In genomic region chr19:37226248-37226647, GRCh38 we compare ENCODE assay signal across 36 cellular contexts.
"Had no signal": no experiment of that assay in that cellular context is flagged by ENCODE, and none has a peak within 500 bp of the region (broad histone marks: within the 10 kb centered on the region; RNA-seq: fewer than 3 reads in every experiment).

No MANE protein-coding gene starts in this region.

- H3K27me3 Mint-ChIP-seq: activated B cell treated with CpG ODN at 0.5 μM for 24 hours; activated CD4-positive, alpha-beta memory T cell treated with anti-CD3 and anti-CD28 coated beads for 36 hours; activated CD4-positive, alpha-beta T cell treated with anti-CD3 and anti-CD28 coated beads, Interleukin-2, amount 10 ng/mL, durations not matched to agents 24 days and 14 days; activated CD8-positive, alpha-beta T cell treated with anti-CD3 and anti-CD28 coated beads for 36 hours; activated naive CD8-positive, alpha-beta T cell treated with anti-CD3 and anti-CD28 coated beads, Interleukin-2, amount 10 ng/mL, durations not matched to agents 7 days and 5 days; activated T-helper 17 cell treated with anti-CD3 and anti-CD28 coated beads, Interleukin-2, amount 50 U/mL, for 72 hours; brain; central memory CD8-positive, alpha-beta T cell had no signal

- H3K4me1 ChIP-seq: ascending aorta had no signal

- H3K27me3 ChIP-seq: ascending aorta, cardiac muscle cell had no signal

- H3K27ac Mint-ChIP-seq: activated B cell treated with CpG ODN at 0.5 μM for 24 hours; activated CD4-positive, alpha-beta memory T cell treated with anti-CD3 and anti-CD28 coated beads for 36 hours; activated CD4-positive, alpha-beta T cell treated with anti-CD3 and anti-CD28 coated beads, Interleukin-2, amount 10 ng/mL, durations not matched to agents 24 days and 14 days; activated CD8-positive, alpha-beta T cell treated with anti-CD3 and anti-CD28 coated beads for 36 hours; activated naive CD4-positive, alpha-beta T cell treated with anti-CD3 and anti-CD28 coated beads for 36 hours; activated naive CD4-positive, alpha-beta T cell treated with anti-CD3 and anti-CD28 coated beads, Interleukin-2, amount 50 U/mL, for 72 hours; activated naive CD8-positive, alpha-beta T cell treated with anti-CD3 and anti-CD28 coated beads, Interleukin-2, amount 10 ng/mL, durations not matched to agents 7 days and 5 days; activated T-cell treated with anti-CD3 and anti-CD28 coated beads, Interleukin-2, amount 50 U/mL, for 72 hours; activated T-helper 1 cell treated with anti-CD3 and anti-CD28 coated beads, Interleukin-12 subunit alpha, Interleukin-12 subunit beta, Interleukin-2, Interleukin-4 antibody, amounts not matched to agents 30 ng/mL and 10 ng/mL and 1 ng/mL, durations not matched to agents 14 hours and 24 hours and 36 hours; activated T-helper 17 cell treated with anti-CD3 and anti-CD28 coated beads, Interleukin-2, amount 50 U/mL, for 72 hours; brain; T-helper 1 cell treated with Interleukin-12 subunit alpha and Interleukin-12 subunit beta and Interleukin-4 antibody, amounts not matched to agents 30 μg/mL and 1 μg/mL, for 36 hours; T-helper 2 cell treated with Interferon-gamma antibody and Interleukin-4, amounts not matched to agents 5 μg/mL and 100 μg/mL, for 36 hours had no signal

- H3K4me3 ChIP-seq: ascending aorta, cardiac muscle cell had no signal

- H3K4me3 Mint-ChIP-seq: activated B cell treated with CpG ODN at 0.5 μM for 24 hours; activated CD4-positive, alpha-beta memory T cell treated with anti-CD3 and anti-CD28 coated beads for 36 hours; activated CD4-positive, alpha-beta T cell treated with anti-CD3 and anti-CD28 coated beads, Interleukin-2, amount 10 ng/mL, durations not matched to agents 24 days and 14 days; activated CD8-positive, alpha-beta T cell treated with anti-CD3 and anti-CD28 coated beads for 36 hours; activated naive CD4-positive, alpha-beta T cell treated with anti-CD3 and anti-CD28 coated beads for 36 hours; activated naive CD8-positive, alpha-beta T cell treated with anti-CD3 and anti-CD28 coated beads, Interleukin-2, amount 10 ng/mL, durations not matched to agents 7 days and 5 days; activated T-cell treated with anti-CD3 and anti-CD28 coated beads, Interleukin-2, amount 50 U/mL, for 4 hours; activated T-cell treated with anti-CD3 and anti-CD28 coated beads, Interleukin-2, amount 50 U/mL, for 72 hours; activated T-helper 1 cell treated with anti-CD3 and anti-CD28 coated beads, Interleukin-12 subunit alpha, Interleukin-12 subunit beta, Interleukin-2, Interleukin-4 antibody, amounts not matched to agents 30 ng/mL and 10 ng/mL and 1 ng/mL, durations not matched to agents 14 hours and 24 hours and 36 hours; activated T-helper 17 cell treated with anti-CD3 and anti-CD28 coated beads, Interleukin-2, amount 50 U/mL, for 72 hours; brain; central memory CD8-positive, alpha-beta T cell; T-helper 1 cell treated with Interleukin-12 subunit alpha and Interleukin-12 subunit beta and Interleukin-4 antibody, amounts not matched to agents 30 μg/mL and 1 μg/mL, for 36 hours; T-helper 2 cell treated with Interferon-gamma antibody and Interleukin-4, amounts not matched to agents 5 μg/mL and 100 μg/mL, for 36 hours had no signal

- ATAC-seq: activated CD8-positive, alpha-beta T cell treated with anti-CD3 and anti-CD28 coated beads for 36 hours; activated naive CD4-positive, alpha-beta T cell treated with anti-CD3 and anti-CD28 coated beads, Interleukin-2, amount 50 U/mL, for 72 hours; activated T-cell treated with anti-CD3 and anti-CD28 coated beads, Interleukin-2, amount 50 U/mL, for 4 hours; activated T-cell treated with anti-CD3 and anti-CD28 coated beads, Interleukin-2, amount 50 U/mL, for 72 hours; activated T-helper 17 cell treated with anti-CD3 and anti-CD28 coated beads, Interleukin-2, amount 50 U/mL, for 72 hours had no signal

- H3K9me3 Mint-ChIP-seq: central memory CD8-positive, alpha-beta T cell had no signal

- H3K4me1 Mint-ChIP-seq: activated B cell treated with CpG ODN at 0.5 μM for 24 hours; activated CD4-positive, alpha-beta T cell treated with anti-CD3 and anti-CD28 coated beads, Interleukin-2, amount 10 ng/mL, durations not matched to agents 24 days and 14 days; activated T-helper 17 cell treated with anti-CD3 and anti-CD28 coated beads, Interleukin-2, amount 50 U/mL, for 72 hours; brain had no signal

- H3K27ac ChIP-seq: ascending aorta, cardiac muscle cell, VCaP had no signal

- DNase-seq: activated B cell treated with CpG ODN at 0.5 μM for 24 hours; activated CD4-positive, alpha-beta memory T cell treated with anti-CD3 and anti-CD28 coated beads for 36 hours; activated CD4-positive, alpha-beta T cell treated with anti-CD3 and anti-CD28 coated beads for 4 hours; activated CD4-positive, alpha-beta T cell treated with anti-CD3 and anti-CD28 coated beads, Interleukin-2, amount 10 ng/mL, durations not matched to agents 24 days and 14 days; activated CD4-positive, alpha-beta T cell treated with anti-CD3 and anti-CD28 coated beads, Interleukin-2, amount 50 U/mL, for 1 hour; activated CD4-positive, alpha-beta T cell treated with anti-CD3 and anti-CD28 coated beads, Interleukin-2, amount 50 U/mL, for 4 hours; activated CD4-positive, CD25-positive, alpha-beta regulatory T cell treated with anti-CD3 and anti-CD28 coated beads, Interleukin-2, amount 50 U/mL, for 72 hours; activated CD8-positive, alpha-beta memory T cell treated with anti-CD3 and anti-CD28 coated beads, Interleukin-2, amount 50 U/mL, for 4 hours; activated CD8-positive, alpha-beta T cell treated with anti-CD3 and anti-CD28 coated beads for 36 hours; activated effector memory CD4-positive, alpha-beta T cell treated with anti-CD3 and anti-CD28 coated beads, Interleukin-2, amount 50 U/mL, for 16 hours; activated gamma-delta T cell treated with Interleukin-2 at 50 U/mL for 16 hours; activated naive CD4-positive, alpha-beta T cell; activated naive CD4-positive, alpha-beta T cell treated with anti-CD3 and anti-CD28 coated beads for 36 hours; activated naive CD4-positive, alpha-beta T cell treated with anti-CD3 and anti-CD28 coated beads, Interleukin-2, amount 50 U/mL, for 16 hours; activated naive CD8-positive, alpha-beta T cell treated with anti-CD3 and anti-CD28 coated beads, Interleukin-2, amount 10 ng/mL, durations not matched to agents 7 days and 5 days; activated T-cell treated with anti-CD3 and anti-CD28 coated beads for 4 hours; activated T-cell treated with anti-CD3 and anti-CD28 coated beads, Interleukin-2, amount 50 U/mL, for 1 hour; activated T-cell treated with anti-CD3 and anti-CD28 coated beads, Interleukin-2, amount 50 U/mL, for 4 hours; activated T-cell treated with anti-CD3 and anti-CD28 coated beads, Interleukin-2, amount 50 U/mL, for 72 hours; amygdala; anterior cingulate cortex; caudate nucleus; cerebellar nuclear complex; T-helper 1 cell; T-helper 2 cell; T-helper 9 cell had no signal
